Comparison of ENCODE assay signal across 12 cellular contexts in genomic region chr14:38290601-38291190, GRCh38. TPM values are rescaled to one million over a fixed set of nuclear protein-coding genes. Genes with fewer than 3 reads are reported as not detected.
DNase-seq lines count a peak whose midpoint lies in the region; ATAC-seq, FAIRE-seq and TF ChIP-seq lines count a peak whose summit lies in the region.
"Had no signal": no experiment of that assay in that cellular context is flagged by ENCODE, and none has a peak within 500 bp of the region (broad histone marks: within the 10 kb centered on the region; RNA-seq: fewer than 3 reads in every experiment).

No MANE protein-coding gene starts in this region.

- H3K36me3 ChIP-seq in right atrium auricular region (no peaks in the 10 kb centered on the region), kidney epithelial cell (ENCODE audit: control insufficient read depth, insufficient read depth, low read length) (no peaks in the 10 kb centered on the region), aorta (ENCODE audit: control insufficient read depth in 1 of 2, insufficient read depth in 2 of 2, low read length in 1 of 2) (no peaks in the 10 kb centered on the region)

- intact Hi-C loops in Right ventricle myocardium inferior (cut with DNase I) = loop anchor here (1.0 kb wide), 1 partner anchor 34 kb away; the partner anchor contains the start of gene CLEC14A
- intact Hi-C loops in aorta (cut with DNase I) = loop anchor here in 1 of 2 donors (5.0 kb wide), 1 partner anchor 122 kb away; no protein-coding TSS in a partner anchor

- DNase-seq in Right ventricle myocardium inferior (ENCODE audit: missing footprints) (no peak), right atrium auricular region (ENCODE audit: low spot score) (no peak), astrocyte of the cerebellum (ENCODE audit: low read depth) (peak; percentile 85), kidney epithelial cell (ENCODE audit: low read depth) (peak; percentile 55), aorta (no peak), GM12892 (ENCODE audit: insufficient read length) (no peak), GM19238 (ENCODE audit: insufficient read length, low spot score) (no peak)
- DNase-seq: NCI-H1694; stimulated activated CD4-positive, alpha-beta T cell treated with anti-CD3 and anti-CD28 coated beads, Interleukin-12 subunit alpha, Interleukin-12 subunit beta, amount 100 ng/mL, for 4 hours; stimulated activated naive CD8-positive, alpha-beta T cell treated with anti-CD3 and anti-CD28 coated beads, Interleukin-15, Interleukin-2, amounts not matched to agents 100 U/mL and 50 U/mL, for 24 hours had no signal

- 6 to 7% methylated on average over 5 of the region's 5 CpGs for WGBS in aorta, 2 donors

- H3K4me3 ChIP-seq in right atrium auricular region = no peak overlapping the region
- H3K4me3 ChIP-seq in astrocyte of the cerebellum (ENCODE audit: low read depth, low read length) = no peak overlapping the region
- no peak overlapping the region for H3K4me3 ChIP-seq in kidney epithelial cell (ENCODE audit: low read depth, low read length)
- H3K4me3 ChIP-seq in aorta (ENCODE audit: low read length in 2 of 2) = no peak overlapping the region

- H3K4me1 ChIP-seq in right atrium auricular region (no peaks in the 10 kb centered on the region), aorta (ENCODE audit: control insufficient read depth in 1 of 2, insufficient read depth in 2 of 2, low read length in 2 of 2) (peaks cover 0 to 3% of the 10 kb centered on the region in 2 donors)

- ATAC-seq in Right ventricle myocardium inferior (peak; percentile 44), aorta (ENCODE audit: low FRiP score) (peak; percentile 44), HG03469 (IDR thresholded peaks at IDR 0.05; ENCODE audit: unreplicated experiment) (no peak)
- ATAC-seq: stimulated activated naive CD8-positive, alpha-beta T cell treated with anti-CD3 and anti-CD28 coated beads, Interleukin-15, Interleukin-2, amounts not matched to agents 100 U/mL and 50 U/mL, for 24 hours had no signal

- no peak for TF ChIP-seq CTCF in right atrium auricular region (IDR thresholded peaks at IDR 0.05)
- no peak for TF ChIP-seq CTCF in astrocyte of the cerebellum (IDR thresholded peaks at IDR 0.05; ENCODE audit: low read depth, low read length, missing control alignments)
- no peak for TF ChIP-seq CTCF in kidney epithelial cell (IDR thresholded peaks at IDR 0.05; ENCODE audit: insufficient read depth, low read length, poor library complexity, severe bottlenecking)

- H3K27me3 ChIP-seq in right atrium auricular region (no peaks in the 10 kb centered on the region), kidney epithelial cell (ENCODE audit: control insufficient read depth, insufficient read depth, low read length) (no peaks in the 10 kb centered on the region), aorta (ENCODE audit: control insufficient read depth in 1 of 2, insufficient read depth in 2 of 2, low read length in 1 of 2) (no peaks in the 10 kb centered on the region)

- no peaks in the 10 kb centered on the region for H3K9me3 ChIP-seq in right atrium auricular region
- no peaks in the 10 kb centered on the region for H3K9me3 ChIP-seq in aorta (ENCODE audit: control insufficient read depth, low read length)

- no peak for TF ChIP-seq POLR2A in GM12892 (IDR thresholded peaks at IDR 0.05; ENCODE audit: low read depth, low read length)

- H3K27ac ChIP-seq in right atrium auricular region (peak overlapping the region in 1 of 2 donors; percentile 57), aorta (ENCODE audit: low read depth in 1 of 2, low read length in 2 of 2) (no peak overlapping the region)

- no peak for FAIRE-seq in GM12892 (lab: Jason Lieb, UNC)

- in situ Hi-C loops in astrocyte of the cerebellum (cut with HindIII; ENCODE audit: low sequenced_read_pairs) = no loop called here

RNA-seq across cellular contexts. Expression of gene CLEC14A, which starts 34.8 kb away (rescaled TPM):
- total RNA-seq in Right ventricle myocardium inferior (32.0 TPM), right atrium auricular region (10 to 100 TPM; 44.6 to 63.0 TPM), kidney epithelial cell (0.27 and 0.58 TPM in 2 replicates), aorta (10 to 100 TPM; 36.8 to 56.0 TPM)
- polyA plus RNA-seq in aorta = 1 to 10 TPM; 2.4 to 6.3 TPM
- not detected for polyA plus RNA-seq in GM12892 (2012; ENCODE audit: missing spikeins)
- total RNA-seq: chondrocyte had no signal

Comparison
In these comparisons a context has a peak if more than half of its experiments do, and no peak if none do; other contexts are left out.
1. DNase-seq: peak in astrocyte of the cerebellum (single experiment) and kidney epithelial cell (single experiment); none in Right ventricle myocardium inferior (single experiment), right atrium auricular region (single experiment), aorta (0 of 2), GM12892 (single experiment) and GM19238 (single experiment).
2. RNA of gene CLEC14A, which starts 34.8 kb away (total RNA-seq): 44.6 to 63.0 TPM in right atrium auricular region, 36.8 to 56.0 TPM in aorta and 32.0 TPM in Right ventricle myocardium inferior (single experiment); 0.27 to 0.58 TPM in kidney epithelial cell; every median in the first group is over 10 times any median in the second.